14 cellular contexts compared by ENCODE assay signal in the genomic region with DNA sequence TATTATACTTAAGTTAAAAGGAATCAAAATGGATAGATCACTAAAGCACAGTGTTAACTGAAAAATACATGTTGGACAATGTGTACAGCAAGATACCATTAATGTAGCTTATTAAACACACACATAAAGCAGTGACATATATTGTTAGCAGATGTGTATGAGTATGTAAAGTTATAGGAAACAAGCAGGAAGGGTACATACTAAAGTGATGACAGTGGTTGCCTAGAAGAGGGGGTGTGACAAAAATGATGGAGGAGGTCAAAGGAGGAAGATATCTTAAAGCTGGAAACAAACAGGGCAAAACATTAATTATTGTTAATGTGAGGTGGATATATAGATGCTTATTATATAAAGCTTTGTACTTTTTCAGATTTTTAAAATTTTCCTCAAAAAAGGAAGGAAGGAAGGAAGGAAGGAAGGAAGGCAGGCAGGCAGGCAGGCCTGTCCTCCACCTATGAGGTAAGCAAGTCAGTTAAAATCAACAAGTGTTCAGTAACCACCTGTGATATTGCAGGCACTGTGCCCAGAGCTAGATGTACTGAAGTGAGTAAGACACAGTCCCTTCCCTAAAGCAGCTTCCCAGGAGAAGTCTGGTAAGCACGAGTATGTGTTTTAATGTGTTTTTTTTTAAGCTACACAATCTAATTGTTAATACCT.
DNase-seq lines count a peak whose midpoint lies in the region; ATAC-seq, FAIRE-seq and TF ChIP-seq lines count a peak whose summit lies in the region.
"Had no signal": no experiment of that assay in that cellular context is flagged by ENCODE, and none has a peak within 500 bp of the region (broad histone marks: within the 10 kb centered on the region; RNA-seq: fewer than 3 reads in every experiment).

No MANE protein-coding gene starts in this region.

- no peak overlapping the region for H3K4me2 ChIP-seq in keratinocyte (ENCODE audit: control insufficient read depth, extremely low read depth, insufficient read depth, low read depth, low read length)

- FAIRE-seq in keratinocyte (lab: Jason Lieb, UNC) = peak; percentile 68
- FAIRE-seq: K562 had no signal

- H2AFZ ChIP-seq in keratinocyte (ENCODE audit: control insufficient read depth, low read length) = no peak overlapping the region

- no peak for ATAC-seq in HG03439 (IDR thresholded peaks at IDR 0.05; ENCODE audit: unreplicated experiment)
- ATAC-seq: activated T-helper 17 cell treated with anti-CD3 and anti-CD28 coated beads, Interleukin-2, amount 50 U/mL, for 72 hours; K562 had no signal

- peak; percentile 23 for DNase-seq in AG04450 (ENCODE audit: low read depth, low spot score)
- peak; percentile 64 for DNase-seq in HPDE6-E6E7 (ENCODE audit: extremely low spot score)
- peak; percentile 88 for DNase-seq in RWPE1 (ENCODE audit: low spot score)
- peak; percentile 56 for DNase-seq in keratinocyte (ENCODE audit: low read depth, low spot score)
- no peak for DNase-seq in SW480 (ENCODE audit: low spot score)
- DNase-seq in activated CD8-positive, alpha-beta memory T cell treated with anti-CD3 and anti-CD28 coated beads for 24 hours = no peak
- no peak for DNase-seq in SK-N-DZ (ENCODE audit: low spot score)
- DNase-seq: BE2C; RPMI8226; stimulated activated CD4-positive, alpha-beta T cell treated with anti-CD3 and anti-CD28 coated beads, Interleukin-4, amount 100 ng/mL, for 4 hours; stimulated activated naive CD4-positive, alpha-beta T cell treated with Interleukin-2 at 50 U/mL for 16 hours had no signal

- no peaks in the 10 kb centered on the region for H4K20me1 ChIP-seq in keratinocyte (ENCODE audit: control insufficient read depth, extremely low read depth, insufficient read depth, low read length)

- H3K9me3 ChIP-seq in AG04450 (ENCODE audit: control insufficient read depth, insufficient read depth, low read length) (no peaks in the 10 kb centered on the region), keratinocyte (ENCODE audit: control insufficient read depth, low read depth, low read length) (no peaks in the 10 kb centered on the region)
- H3K9me3 ChIP-seq: BE2C had no signal

- H3K27me3 ChIP-seq in AG04450 (ENCODE audit: control insufficient read depth, insufficient read depth, low read length) = no peaks in the 10 kb centered on the region
- H3K27me3 ChIP-seq in keratinocyte (ENCODE audit: control insufficient read depth, extremely low read depth, insufficient read depth, low read length) = no peaks in the 10 kb centered on the region

- H3K27ac ChIP-seq in AG04450 (ENCODE audit: low read depth, low read length) (no peak overlapping the region), RWPE1 (no peak overlapping the region), keratinocyte (ENCODE audit: control insufficient read depth, insufficient read depth, low read length) (no peak overlapping the region)

- H3K4me3 ChIP-seq in AG04450 (ENCODE audit: low read depth, low read length) = no peak overlapping the region
- H3K4me3 ChIP-seq in keratinocyte (ENCODE audit: control insufficient read depth in 2 of 3, extremely low read depth in 1 of 3, insufficient read depth in 2 of 3, low read depth in 1 of 3, low read length in 3 of 3) = no peak overlapping the region
- H3K4me3 ChIP-seq: K562 had no signal

- H3K36me3 ChIP-seq in keratinocyte (ENCODE audit: control insufficient read depth in 2 of 2, extremely low read depth in 1 of 2, insufficient read depth in 2 of 2, low read length in 2 of 2) = no peaks in the 10 kb centered on the region
- H3K36me3 ChIP-seq: BE2C had no signal

- H3K9ac ChIP-seq in keratinocyte (ENCODE audit: control insufficient read depth, extremely low read depth, insufficient read depth, low read length) = no peak overlapping the region

- TF ChIP-seq CTCF in AG04450 (IDR thresholded peaks at IDR 0.05; ENCODE audit: low read depth, low read length) (no peak), RWPE1 (conservative IDR thresholded peaks at IDR 0.05; ENCODE audit: low read depth) (no peak), keratinocyte (optimal IDR thresholded peaks at IDR 0.05 in 1 of 3, IDR thresholded peaks at IDR 0.05 in 1 of 3, conservative IDR thresholded peaks at IDR 0.05 in 1 of 3; ENCODE audit: extremely low read depth in 1 of 3, insufficient read depth in 2 of 3, low read length in 3 of 3) (no peak)

- CTCF ChIA-PET in AG04450 (lab: Charles Lee) (interaction anchor here (0.9 to 1.0 kb wide), 3 partner anchors 10 to 737 kb away, joined by 3 read pairs; no protein-coding TSS in a partner anchor), RWPE1 (lab: Yijun Ruan, JAX) (interaction anchor here (0.7 kb wide), 1 partner anchor 714 kb away, joined by 3 read pairs; no protein-coding TSS in a partner anchor)

- dilution Hi-C loops in keratinocyte (cut with MboI; ENCODE audit: extremely low pct_ligation_motif_present, low sequenced_read_pairs) = no loop called here

- POLR2A ChIA-PET in AG04450 (lab: Yijun Ruan, JAX) = no interaction called here
- POLR2A ChIA-PET in RWPE1 (lab: Yijun Ruan, JAX; ENCODE audit: low non-redundant PET) = no interaction called here

- H3K79me2 ChIP-seq in keratinocyte (ENCODE audit: control insufficient read depth, insufficient read depth, low read length) = no peaks in the 10 kb centered on the region

- H3K4me1 ChIP-seq in keratinocyte (ENCODE audit: control insufficient read depth, extremely low read depth, insufficient read depth, low read length) = peaks cover 8% of the 10 kb centered on the region
- H3K4me1 ChIP-seq: BE2C had no signal

- no peaks in the 10 kb centered on the region for H3K9me1 ChIP-seq in keratinocyte (ENCODE audit: control insufficient read depth, extremely low read depth, insufficient read depth, low read length)

Comparison
In these comparisons a context has a peak if more than half of its experiments do, and no peak if none do; other contexts are left out.
1. DNase-seq: peak in AG04450 (single experiment), HPDE6-E6E7 (single experiment), RWPE1 (single experiment) and keratinocyte (single experiment); none in SW480 (single experiment), activated CD8-positive, alpha-beta memory T cell treated with anti-CD3 and anti-CD28 coated beads for 24 hours (single experiment) and SK-N-DZ (single experiment).